14 cellular contexts compared by ENCODE assay signal in the genomic region with DNA sequence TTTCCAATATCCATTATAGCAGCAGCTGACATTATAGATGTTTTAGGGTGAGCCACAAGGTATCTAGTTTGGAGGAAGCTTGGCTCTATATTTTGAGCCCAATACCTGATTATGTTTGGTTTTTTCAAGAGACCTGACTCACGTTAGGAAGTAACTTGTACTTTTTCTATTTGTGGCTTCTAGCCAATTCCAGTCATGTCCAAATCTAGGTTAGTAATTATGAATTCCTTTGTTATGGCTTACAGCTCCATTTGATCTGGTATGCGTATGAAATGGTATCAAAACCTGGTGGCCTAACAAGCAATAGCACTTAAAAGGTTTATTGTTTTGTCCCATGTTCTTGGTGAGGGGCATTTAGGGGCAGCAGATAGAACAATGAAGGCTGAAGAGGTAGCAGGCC.
"Had no signal": no experiment of that assay in that cellular context is flagged by ENCODE, and none has a peak within 500 bp of the region (broad histone marks: within the 10 kb centered on the region; RNA-seq: fewer than 3 reads in every experiment).

No MANE protein-coding gene starts in this region.

- H3K9me3 Mint-ChIP-seq: activated B cell treated with CpG ODN at 0.5 μM for 24 hours; activated CD4-positive, alpha-beta T cell treated with anti-CD3 and anti-CD28 coated beads, Interleukin-2, amount 10 ng/mL, durations not matched to agents 24 days and 14 days; activated naive CD8-positive, alpha-beta T cell treated with anti-CD3 and anti-CD28 coated beads for 36 hours; neural progenitor cell; stimulated activated memory B cell treated with anti-CD40 and anti-IgM and Interleukin-4, amounts not matched to agents 10 μg/mL and 1 μg/mL and 100 μg/mL, for 72 hours had no signal

- H3K4me1 Mint-ChIP-seq: activated B cell treated with CpG ODN at 0.5 μM for 24 hours; activated CD4-positive, alpha-beta T cell treated with anti-CD3 and anti-CD28 coated beads, Interleukin-2, amount 10 ng/mL, durations not matched to agents 24 days and 14 days; activated naive CD8-positive, alpha-beta T cell treated with anti-CD3 and anti-CD28 coated beads for 36 hours; immature natural killer cell; neural progenitor cell; stimulated activated memory B cell treated with anti-CD40 and anti-IgM and Interleukin-4, amounts not matched to agents 10 μg/mL and 1 μg/mL and 100 μg/mL, for 72 hours had no signal

- DNase-seq: activated B cell treated with CpG ODN at 0.5 μM for 24 hours; activated CD4-positive, alpha-beta T cell treated with anti-CD3 and anti-CD28 coated beads, Interleukin-2, amount 10 ng/mL, durations not matched to agents 24 days and 14 days; activated CD8-positive, alpha-beta memory T cell treated with anti-CD3 and anti-CD28 coated beads, Interleukin-2, amount 50 U/mL, for 48 hours; activated CD8-positive, alpha-beta T cell treated with anti-CD3 and anti-CD28 coated beads, Interleukin-2, amount 10 ng/mL, durations not matched to agents 7 days and 5 days; activated naive CD8-positive, alpha-beta T cell treated with anti-CD3 and anti-CD28 coated beads for 36 hours; immature natural killer cell; left cardiac atrium; lower lobe of right lung; midbrain; T-helper 2 cell; thyroid gland had no signal

- ATAC-seq: activated CD8-positive, alpha-beta T cell treated with anti-CD3 and anti-CD28 coated beads, Interleukin-2, amount 10 ng/mL, durations not matched to agents 7 days and 5 days; esophagus mucosa; left cardiac atrium; lower lobe of right lung; stimulated activated memory B cell treated with anti-CD40 and anti-IgM and Interleukin-4, amounts not matched to agents 10 μg/mL and 1 μg/mL and 100 μg/mL, for 72 hours had no signal

- H3K4me3 Mint-ChIP-seq: activated B cell treated with CpG ODN at 0.5 μM for 24 hours; activated CD4-positive, alpha-beta T cell treated with anti-CD3 and anti-CD28 coated beads, Interleukin-2, amount 10 ng/mL, durations not matched to agents 24 days and 14 days; activated CD8-positive, alpha-beta T cell treated with anti-CD3 and anti-CD28 coated beads, Interleukin-2, amount 10 ng/mL, durations not matched to agents 7 days and 5 days; activated naive CD8-positive, alpha-beta T cell treated with anti-CD3 and anti-CD28 coated beads for 36 hours; immature natural killer cell; neural progenitor cell; stimulated activated memory B cell treated with anti-CD40 and anti-IgM and Interleukin-4, amounts not matched to agents 10 μg/mL and 1 μg/mL and 100 μg/mL, for 72 hours had no signal

- H3K27ac ChIP-seq: lower lobe of right lung, neural progenitor cell had no signal

- H3K4me3 ChIP-seq: lower lobe of right lung, neural progenitor cell, thyroid gland had no signal

- H3K36me3 Mint-ChIP-seq: activated naive CD8-positive, alpha-beta T cell treated with anti-CD3 and anti-CD28 coated beads for 36 hours; immature natural killer cell; neural progenitor cell; stimulated activated memory B cell treated with anti-CD40 and anti-IgM and Interleukin-4, amounts not matched to agents 10 μg/mL and 1 μg/mL and 100 μg/mL, for 72 hours had no signal

- H3K27ac Mint-ChIP-seq: activated B cell treated with CpG ODN at 0.5 μM for 24 hours; activated CD4-positive, alpha-beta T cell treated with anti-CD3 and anti-CD28 coated beads, Interleukin-2, amount 10 ng/mL, durations not matched to agents 24 days and 14 days; activated CD8-positive, alpha-beta T cell treated with anti-CD3 and anti-CD28 coated beads, Interleukin-2, amount 10 ng/mL, durations not matched to agents 7 days and 5 days; activated naive CD8-positive, alpha-beta T cell treated with anti-CD3 and anti-CD28 coated beads for 36 hours; immature natural killer cell; neural progenitor cell; stimulated activated memory B cell treated with anti-CD40 and anti-IgM and Interleukin-4, amounts not matched to agents 10 μg/mL and 1 μg/mL and 100 μg/mL, for 72 hours had no signal
